ENCODE assay signal across 8 cellular contexts in genomic region chr16:78235168-78235800, GRCh38.
DNase-seq lines count a peak whose midpoint lies in the region; ATAC-seq and TF ChIP-seq lines count a peak whose summit lies in the region.

No MANE protein-coding gene starts in this region.

- peak overlapping the region; percentile 3 for H3K27ac Mint-ChIP-seq in type B pancreatic cell

- H3K27me3 Mint-ChIP-seq in type B pancreatic cell: no peaks in the 10 kb centered on the region

- no peaks in the 10 kb centered on the region for H3K9me3 Mint-ChIP-seq in type B pancreatic cell

- H3K4me3 Mint-ChIP-seq in type B pancreatic cell: no peak overlapping the region

- H3K27me3 ChIP-seq in foreskin keratinocyte (no peaks in the 10 kb centered on the region), parathyroid adenoma (ENCODE audit: control insufficient read depth, insufficient read depth, low read length) (no peaks in the 10 kb centered on the region)

- H3K4me1 ChIP-seq in foreskin keratinocyte (peaks cover 8% of the 10 kb centered on the region), parathyroid adenoma (no peaks in the 10 kb centered on the region)

- H3K4me3 ChIP-seq in parathyroid adenoma (ENCODE audit: low read depth, low read length): no peak overlapping the region

- H3K9ac ChIP-seq in parathyroid adenoma: no peak overlapping the region

- no peaks in the 10 kb centered on the region for H3K36me3 Mint-ChIP-seq in type B pancreatic cell

- H3K4me1 Mint-ChIP-seq in type B pancreatic cell (ENCODE audit: unreplicated experiment): peaks cover 34% of the 10 kb centered on the region

- H3K4me2 ChIP-seq in parathyroid adenoma (ENCODE audit: low read length): no peak overlapping the region

- no peaks in the 10 kb centered on the region for H3K36me3 ChIP-seq in parathyroid adenoma (ENCODE audit: control insufficient read depth, insufficient read depth, low read length)

- peak; percentile 90 for TF ChIP-seq CTCF in foreskin keratinocyte (conservative IDR thresholded peaks at IDR 0.05)
- peak; percentile 96 for TF ChIP-seq CTCF in parathyroid adenoma (IDR thresholded peaks at IDR 0.05)
- peak; percentile 87 for TF ChIP-seq CTCF in type B pancreatic cell (conservative IDR thresholded peaks at IDR 0.05)

- peak; percentile 94 for ATAC-seq in GM19395 (IDR thresholded peaks at IDR 0.05; ENCODE audit: unreplicated experiment)
- peak; percentile 94 for ATAC-seq in HG03520 (IDR thresholded peaks at IDR 0.05; ENCODE audit: unreplicated experiment)
- peak; percentile 87 for ATAC-seq in foreskin keratinocyte

- peaks cover 6% of the 10 kb centered on the region for H3K79me2 ChIP-seq in parathyroid adenoma

- H3K27ac ChIP-seq in foreskin keratinocyte (no peak overlapping the region), parathyroid adenoma (no peak overlapping the region)

- H3K9me3 ChIP-seq in parathyroid adenoma (ENCODE audit: control insufficient read depth, low read length): no peaks in the 10 kb centered on the region

- no peak overlapping the region for H2AFZ ChIP-seq in parathyroid adenoma

- DNase-seq in COR-L47 (lab: John Stamatoyannopoulos, UW) (peak; percentile 30), RPMI7951 (ENCODE audit: low read depth) (peak; percentile 4), foreskin keratinocyte (peak in 1 of 2 donors; percentile 50), type B pancreatic cell (ENCODE audit: extremely low spot score, unreplicated experiment) (peak; percentile 76)
- DNase-seq in activated T-helper 1 cell treated with anti-CD3 and anti-CD28 coated beads, Interleukin-2, amount 50 U/mL, for 16 hours (ENCODE audit: low read depth in 1 of 2, low spot score in 1 of 2): peak; percentile 25 to 30
